In the genomic region with DNA sequence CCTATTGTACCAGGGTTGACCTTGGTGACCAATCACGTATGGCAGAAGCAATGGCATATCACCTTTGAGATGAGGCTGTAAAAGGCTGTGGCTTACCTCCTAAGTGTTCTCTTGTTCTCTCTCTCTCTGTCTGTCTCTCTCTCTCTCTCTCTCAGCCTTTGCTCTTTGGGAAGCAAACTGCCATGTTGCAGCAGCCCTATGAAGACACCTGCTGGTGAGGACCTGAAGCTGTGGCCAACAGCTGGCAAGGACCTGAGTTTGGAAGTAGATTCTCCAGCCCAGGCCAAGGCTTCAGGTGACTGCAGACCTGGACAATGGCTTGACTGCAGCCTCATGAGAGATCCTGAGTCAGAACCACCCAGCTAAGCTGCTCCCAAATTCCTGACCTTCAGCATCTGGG, we compare ENCODE assay signal across 25 cellular contexts.
"Had no signal": no experiment of that assay in that cellular context is flagged by ENCODE, and none has a peak within 500 bp of the region (broad histone marks: within the 10 kb centered on the region; RNA-seq: fewer than 3 reads in every experiment).

No MANE protein-coding gene starts in this region.

- H3K36me3 ChIP-seq: heart right ventricle, left ventricle myocardium inferior, transverse colon had no signal

- H3K27me3 ChIP-seq: heart right ventricle, transverse colon had no signal

- H3K9me3 ChIP-seq: left ventricle myocardium inferior, transverse colon had no signal

- ATAC-seq: activated CD4-positive, alpha-beta T cell treated with anti-CD3 and anti-CD28 coated beads for 36 hours; activated T-cell treated with anti-CD3 and anti-CD28 coated beads, Interleukin-2, amount 50 U/mL, for 72 hours; heart right ventricle; natural killer cell; stimulated activated naive B cell treated with anti-CD40 and anti-IgM and Interleukin-4, amounts not matched to agents 10 μg/mL and 1 μg/mL and 100 μg/mL, for 72 hours had no signal

- DNase-seq: activated B cell treated with CpG ODN at 0.5 μM for 24 hours; activated CD4-positive, alpha-beta T cell treated with anti-CD3 and anti-CD28 coated beads for 36 hours; activated CD4-positive, alpha-beta T cell treated with anti-CD3 and anti-CD28 coated beads, Interleukin-2, amount 50 U/mL, for 4 hours; activated effector memory CD4-positive, alpha-beta T cell treated with Interleukin-2 at 50 U/mL for 16 hours; activated naive CD4-positive, alpha-beta T cell treated with anti-CD3 and anti-CD28 coated beads for 36 hours; activated naive CD8-positive, alpha-beta T cell treated with anti-CD3 and anti-CD28 coated beads, Interleukin-2, amount 10 ng/mL, durations not matched to agents 7 days and 5 days; activated T-cell treated with anti-CD3 and anti-CD28 coated beads, Interleukin-2, amount 50 U/mL, for 72 hours; amniotic stem cell; cerebellar nuclear complex; foreskin fibroblast; heart right ventricle; immature natural killer cell; kidney glomerular epithelial cell; left ventricle myocardium inferior; midbrain; natural killer cell; retina; stimulated activated CD4-positive, alpha-beta T cell treated with anti-CD3 and anti-CD28 coated beads, Interleukin-2, amount 100 ng/mL, for 48 hours; stimulated activated CD8-positive, alpha-beta memory T cell treated with anti-CD3 and anti-CD28 coated beads, Interleukin-4, amount 100 ng/mL, for 48 hours; stimulated activated naive B cell treated with anti-CD40 and anti-IgM and Interleukin-4, amounts not matched to agents 10 μg/mL and 1 μg/mL and 100 μg/mL, for 72 hours; transverse colon had no signal

- H3K27ac ChIP-seq: coronary artery, heart right ventricle, left ventricle myocardium inferior, transverse colon had no signal

- FAIRE-seq: bronchial epithelial cell, TTC549, urothelium cell line had no signal

- H3K4me3 ChIP-seq: coronary artery, heart right ventricle, left ventricle myocardium inferior, transverse colon had no signal

- H3K4me1 ChIP-seq: heart right ventricle, left ventricle myocardium inferior, transverse colon had no signal
